19 cellular contexts compared by ENCODE assay signal in genomic region chr10:51950371-51950995, GRCh38.
DNase-seq lines count a peak whose midpoint lies in the region; ATAC-seq and TF ChIP-seq lines count a peak whose summit lies in the region.
"Had no signal": no experiment of that assay in that cellular context is flagged by ENCODE, and none has a peak within 500 bp of the region (broad histone marks: within the 10 kb centered on the region; RNA-seq: fewer than 3 reads in every experiment).

No MANE protein-coding gene starts in this region.

- H4K91ac ChIP-seq in trophoblast cell (ENCODE audit: low read depth, low read length) = no peak overlapping the region

- no peak overlapping the region for H2BK12ac ChIP-seq in trophoblast cell (ENCODE audit: low read length)

- H3K4me3 ChIP-seq in trophoblast cell (ENCODE audit: low read depth, low read length) (peak overlapping the region; percentile 5), stomach smooth muscle (ENCODE audit: low read length in 2 of 2) (no peak overlapping the region), mucosa of descending colon (no peak overlapping the region)
- H3K4me3 ChIP-seq: A549 had no signal

- H3K4me1 ChIP-seq in trophoblast cell (ENCODE audit: control insufficient read depth in 1 of 2, insufficient read depth in 2 of 2, low read length in 2 of 2) = no peaks in the 10 kb centered on the region
- H3K4me1 ChIP-seq in stomach smooth muscle (ENCODE audit: control insufficient read depth, insufficient read depth, low read length) = peaks cover 11% of the 10 kb centered on the region
- no peaks in the 10 kb centered on the region for H3K4me1 ChIP-seq in mucosa of descending colon (ENCODE audit: low read depth)
- H3K4me1 ChIP-seq: A549 had no signal

- H3K4ac ChIP-seq in trophoblast cell (ENCODE audit: low read depth, low read length) = no peak overlapping the region

- H3K9me3 ChIP-seq in trophoblast cell (ENCODE audit: insufficient read depth, low read depth, low read length) (no peaks in the 10 kb centered on the region), stomach smooth muscle (ENCODE audit: control insufficient read depth in 2 of 2, low read length in 2 of 2) (no peaks in the 10 kb centered on the region), mucosa of descending colon (no peaks in the 10 kb centered on the region)
- H3K9me3 ChIP-seq: A549 had no signal

- no peak overlapping the region for H3K18ac ChIP-seq in trophoblast cell (ENCODE audit: low read length)

- no peak overlapping the region for H3K23ac ChIP-seq in trophoblast cell (ENCODE audit: low read length)

- no CpG with 5 or more reads among the region's 10 CpGs for WGBS in trophoblast cell (ENCODE audit: extremely low coverage, insufficient coverage, insufficient read length)

- DNase-seq in UCSD-AML1 (lab: John Stamatoyannopoulos, UW; ENCODE audit: unreplicated experiment) (peak; percentile 4), left cardiac atrium (no peak), trophoblast cell (no peak), NCI-H446 treated with DMSO at 0.1 percent for 48 hours (lab: John Stamatoyannopoulos, UW) (no peak), mucosa of descending colon (no peak)
- DNase-seq: C1 segment of cervical spinal cord, GF-D8, KG1, NCI-H1436, NCI-H2029, NCI-H2171, NCI-H446, NCI-H748 treated with DMSO at 0.1 percent for 48 hours had no signal

- ATAC-seq in left cardiac atrium = peak; percentile 29 to 41
- ATAC-seq in HG02938 (IDR thresholded peaks at IDR 0.05; ENCODE audit: unreplicated experiment) = no peak
- ATAC-seq in HG03571 (IDR thresholded peaks at IDR 0.05; ENCODE audit: unreplicated experiment) = no peak
- no peak for ATAC-seq in mucosa of descending colon
- ATAC-seq: A549, HepG2 had no signal

- H3K79me2 ChIP-seq in trophoblast cell (ENCODE audit: control insufficient read depth, insufficient read depth, low read length, poor library complexity) = no peaks in the 10 kb centered on the region

- H4K8ac ChIP-seq in trophoblast cell (ENCODE audit: low read depth, low read length) = no peak overlapping the region

- no peak overlapping the region for H3K14ac ChIP-seq in trophoblast cell (ENCODE audit: low read length)

- no peak overlapping the region for H2AK5ac ChIP-seq in trophoblast cell (ENCODE audit: low read length)

- no peak overlapping the region for H2BK5ac ChIP-seq in trophoblast cell (ENCODE audit: low read depth, low read length, poor library complexity)

- H2AFZ ChIP-seq in trophoblast cell (ENCODE audit: insufficient read depth, low read length, poor library complexity) = no peak overlapping the region

- no peaks in the 10 kb centered on the region for H3K36me3 ChIP-seq in trophoblast cell (ENCODE audit: control insufficient read depth in 1 of 2, insufficient read depth in 2 of 2, low read length in 2 of 2)
- no peaks in the 10 kb centered on the region for H3K36me3 ChIP-seq in stomach smooth muscle (ENCODE audit: control insufficient read depth in 2 of 2, insufficient read depth in 2 of 2, low read length in 2 of 2)
- no peaks in the 10 kb centered on the region for H3K36me3 ChIP-seq in mucosa of descending colon (ENCODE audit: low read depth)

- no peak for TF ChIP-seq CTCF in mucosa of descending colon (IDR thresholded peaks at IDR 0.05)

- intact Hi-C loops in left cardiac atrium (cut with DNase I) = no loop called here
- intact Hi-C loops in mucosa of descending colon (cut with DNase I, micrococcal nuclease) = no loop called here

- H3K27ac ChIP-seq in trophoblast cell (ENCODE audit: low read depth, low read length) (no peak overlapping the region), stomach smooth muscle (ENCODE audit: low read length) (peak overlapping the region; percentile 6)
- H3K27ac ChIP-seq: A549, RWPE1 had no signal

- H3K4me2 ChIP-seq in trophoblast cell (ENCODE audit: low read length) = no peak overlapping the region
- H3K4me2 ChIP-seq: A549 had no signal

- no peak overlapping the region for H4K12ac ChIP-seq in trophoblast cell (ENCODE audit: low read depth, low read length)

- no peaks in the 10 kb centered on the region for H3K27me3 ChIP-seq in trophoblast cell (ENCODE audit: insufficient read depth, low read length)
- no peaks in the 10 kb centered on the region for H3K27me3 ChIP-seq in stomach smooth muscle (ENCODE audit: control insufficient read depth in 1 of 2, insufficient read depth in 2 of 2, low read length in 2 of 2)

- H3K9ac ChIP-seq in trophoblast cell (ENCODE audit: low read length) = no peak overlapping the region
- no peak overlapping the region for H3K9ac ChIP-seq in stomach smooth muscle (ENCODE audit: low read length in 2 of 2)

- no peak overlapping the region for H2BK120ac ChIP-seq in trophoblast cell (ENCODE audit: insufficient read depth, low read length, poor library complexity)

- no peaks in the 10 kb centered on the region for H3K79me1 ChIP-seq in trophoblast cell (ENCODE audit: low read length)

Comparison
In these comparisons a context has a peak if more than half of its experiments do, and no peak if none do; other contexts are left out.
1. ATAC-seq: peak in left cardiac atrium (2 of 2); none in HG02938 (single experiment), HG03571 (single experiment) and mucosa of descending colon (single experiment).